Comparison of ENCODE assay signal across 17 cellular contexts in the genomic region with DNA sequence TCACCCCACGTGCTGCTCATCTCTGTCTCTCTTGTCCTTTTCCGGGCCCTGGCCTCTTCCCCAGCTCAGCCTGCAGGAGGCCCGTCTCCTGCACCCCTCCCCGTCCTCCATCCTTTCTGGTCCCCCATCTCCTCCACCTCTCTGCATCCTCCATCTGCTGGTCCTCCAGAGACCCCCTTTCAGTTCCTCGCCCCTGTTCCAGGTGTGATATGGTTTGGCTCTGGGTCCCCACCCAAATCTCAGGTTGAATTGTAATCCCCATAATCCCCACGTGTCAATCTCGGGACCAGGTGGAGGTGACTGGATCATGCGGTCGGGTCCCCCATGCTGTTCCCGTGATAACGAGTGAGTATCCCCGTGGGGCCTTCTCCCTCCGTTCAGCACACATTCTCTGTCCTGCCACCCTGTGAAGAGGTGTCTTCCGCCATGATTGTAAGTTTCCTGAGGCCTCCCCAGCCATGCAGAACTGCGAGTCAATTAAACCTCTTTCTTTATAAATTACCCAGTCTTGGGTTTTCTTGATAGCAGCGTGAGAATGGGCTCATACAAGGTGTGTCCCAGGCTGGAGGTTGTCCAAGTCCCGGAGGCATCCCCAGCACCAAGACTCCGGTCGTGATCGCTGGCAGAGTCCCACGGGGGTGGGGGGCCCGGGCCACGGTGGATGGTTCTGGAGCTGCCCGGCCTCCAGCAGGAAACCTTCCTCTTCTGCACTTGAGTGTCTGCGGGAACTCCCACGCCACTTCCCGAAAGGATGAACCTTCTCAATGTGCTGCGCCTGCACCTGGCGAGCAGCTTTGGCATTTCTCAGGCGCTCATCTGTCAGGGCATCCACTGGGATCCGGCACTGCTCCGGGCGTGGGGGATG. TPM values are rescaled to one million over a fixed set of nuclear protein-coding genes. Genes with fewer than 3 reads are reported as not detected.
DNase-seq lines count a peak whose midpoint lies in the region; ATAC-seq and TF ChIP-seq lines count a peak whose summit lies in the region.
"Had no signal": no experiment of that assay in that cellular context is flagged by ENCODE, and none has a peak within 500 bp of the region (broad histone marks: within the 10 kb centered on the region; RNA-seq: fewer than 3 reads in every experiment).

No MANE protein-coding gene starts in this region.

- no peak overlapping the region for H3K4me3 ChIP-seq in endodermal cell (ENCODE audit: low read length)

- TF ChIP-seq CTCF in endodermal cell (conservative IDR thresholded peaks at IDR 0.05) (no peak), omental fat pad (IDR thresholded peaks at IDR 0.05) (no peak), GM10266 (IDR thresholded peaks at IDR 0.05; ENCODE audit: control insufficient read depth, insufficient read depth, low read depth, missing control alignments) (no peak)

- DNase-seq in DMS53 (lab: John Stamatoyannopoulos, UW): peak; percentile 42
- DNase-seq in DMS53 treated with DMSO at 0.1 percent for 48 hours (lab: John Stamatoyannopoulos, UW; ENCODE audit: unreplicated experiment): no peak
- no peak for DNase-seq in T-helper 2 cell treated with Interferon-gamma antibody and Interleukin-4, amounts not matched to agents 5 μg/mL and 100 μg/mL, for 36 hours (ENCODE audit: low spot score)
- no peak for DNase-seq in endodermal cell
- DNase-seq in omental fat pad (ENCODE audit: low spot score): peak; percentile 20
- DNase-seq in GM10266 (ENCODE audit: extremely low spot score): no peak
- DNase-seq in left colon: no peak
- no peak for DNase-seq in NCI-H1417 treated with DMSO at 0.1 percent for 48 hours (lab: John Stamatoyannopoulos, UW)
- DNase-seq: brain microvascular endothelial cell; COR-L47; gastrocnemius medialis; NCI-H2107; NK-92 treated with Interleukin-12 subunit alpha and Interleukin-12 subunit beta, amount 100 ng/mL, for 24 hours; SIG-M5; testis had no signal

- H3K4me1 Mint-ChIP-seq in T-helper 2 cell treated with Interferon-gamma antibody and Interleukin-4, amounts not matched to agents 5 μg/mL and 100 μg/mL, for 36 hours (ENCODE audit: low read depth): peaks cover 13% of the 10 kb centered on the region
- H3K4me1 Mint-ChIP-seq in endodermal cell: peaks cover 3% of the 10 kb centered on the region

- WGBS in endodermal cell (ENCODE audit: insufficient coverage in 1 of 2, insufficient read length in 1 of 2), 2 experiments: 78 to 79% methylated on average over 24 to 33 of the region's 33 CpGs

- no peaks in the 10 kb centered on the region for H3K36me3 ChIP-seq in endodermal cell (ENCODE audit: control insufficient read depth, insufficient read depth, low read length)
- H3K36me3 ChIP-seq: brain microvascular endothelial cell, gastrocnemius medialis had no signal

- peaks cover 17% of the 10 kb centered on the region for H3K9me3 ChIP-seq in endodermal cell (ENCODE audit: control insufficient read depth, low read length)
- H3K9me3 ChIP-seq: gastrocnemius medialis, testis had no signal

- peaks cover 49% of the 10 kb centered on the region for H3K27me3 ChIP-seq in endodermal cell (ENCODE audit: control insufficient read depth, insufficient read depth, low read length, poor library complexity, severe bottlenecking)
- H3K27me3 ChIP-seq: testis had no signal

- H3K9ac ChIP-seq in endodermal cell (ENCODE audit: extremely low read depth, low read length, poor library complexity, severe bottlenecking): no peak overlapping the region

- peaks cover 3% of the 10 kb centered on the region for H3K36me3 Mint-ChIP-seq in T-helper 2 cell treated with Interferon-gamma antibody and Interleukin-4, amounts not matched to agents 5 μg/mL and 100 μg/mL, for 36 hours (ENCODE audit: low read depth)
- H3K36me3 Mint-ChIP-seq in endodermal cell (ENCODE audit: low read depth): no peaks in the 10 kb centered on the region

- H3K27ac ChIP-seq in endodermal cell (ENCODE audit: low read depth, low read length): no peak overlapping the region
- H3K27ac ChIP-seq: 22Rv1, brain microvascular endothelial cell had no signal

- H3K4me1 ChIP-seq in endodermal cell (ENCODE audit: control insufficient read depth, insufficient read depth, low read length): no peaks in the 10 kb centered on the region

- intact Hi-C loops in left colon (cut with DNase I, micrococcal nuclease): no loop called here

- H3K27ac Mint-ChIP-seq in T-helper 2 cell treated with Interferon-gamma antibody and Interleukin-4, amounts not matched to agents 5 μg/mL and 100 μg/mL, for 36 hours: peak overlapping the region; percentile 17
- H3K27ac Mint-ChIP-seq in endodermal cell: no peak overlapping the region

- H3K9me3 Mint-ChIP-seq in T-helper 2 cell treated with Interferon-gamma antibody and Interleukin-4, amounts not matched to agents 5 μg/mL and 100 μg/mL, for 36 hours: no peaks in the 10 kb centered on the region
- peaks cover 22% of the 10 kb centered on the region for H3K9me3 Mint-ChIP-seq in endodermal cell

- H3K4me3 Mint-ChIP-seq in T-helper 2 cell treated with Interferon-gamma antibody and Interleukin-4, amounts not matched to agents 5 μg/mL and 100 μg/mL, for 36 hours: peak overlapping the region; percentile 68
- H3K4me3 Mint-ChIP-seq in endodermal cell: peak overlapping the region; percentile 29

- peaks cover 18% of the 10 kb centered on the region for H3K27me3 Mint-ChIP-seq in T-helper 2 cell treated with Interferon-gamma antibody and Interleukin-4, amounts not matched to agents 5 μg/mL and 100 μg/mL, for 36 hours (ENCODE audit: low read depth)
- peaks cover 31% of the 10 kb centered on the region for H3K27me3 Mint-ChIP-seq in endodermal cell (ENCODE audit: insufficient read depth)

- ATAC-seq in omental fat pad (ENCODE audit: low FRiP score) (no peak), left colon (no peak)
- ATAC-seq: gastrocnemius medialis had no signal

RNA-seq across cellular contexts. Expression of gene TOLLIP, which starts 29.0 kb away (rescaled TPM):
- total RNA-seq in endodermal cell (10 to 100 TPM; 34.3 to 37.4 TPM), omental fat pad (10 to 100 TPM; 33.6 to 52.8 (median 39.9) TPM), left colon (10 to 100 TPM; 62.8 to 63.7 TPM)
- polyA plus RNA-seq in endodermal cell (2013, experiment 1 of 2): 21.1 TPM
- polyA plus RNA-seq in endodermal cell (2013, experiment 2 of 2): 19.8 TPM

RNA-seq across cellular contexts. Expression of gene BRSK2, which starts 51.3 kb away (rescaled TPM):
- total RNA-seq in endodermal cell (10 to 100 TPM in 1 of 2 donors, 1 to 10 TPM in 1; 9.4 to 10.3 TPM), omental fat pad (1 to 10 TPM in 1 of 4 donors, under 1 TPM in 2, not detected in 1; 0.72 to 1.6 (median 0.82) TPM), left colon (under 1 TPM; 0.53 to 0.79 TPM)
- polyA plus RNA-seq in endodermal cell (2013, experiment 1 of 2): 43.7 TPM
- 37.6 TPM for polyA plus RNA-seq in endodermal cell (2013, experiment 2 of 2)
- total RNA-seq: M059J had no signal

Comparison
In these comparisons a context has a peak if more than half of its experiments do, and no peak if none do; other contexts are left out.
1. DNase-seq: peak in DMS53 (single experiment) and omental fat pad (single experiment); none in DMS53 treated with DMSO at 0.1 percent for 48 hours (single experiment), T-helper 2 cell treated with Interferon-gamma antibody and Interleukin-4, amounts not matched to agents 5 μg/mL and 100 μg/mL, for 36 hours (single experiment), endodermal cell (single experiment), GM10266 (single experiment), left colon (0 of 2) and NCI-H1417 treated with DMSO at 0.1 percent for 48 hours (single experiment).
2. RNA of gene BRSK2, which starts 51.3 kb away (total RNA-seq): 9.4 to 10.3 TPM in endodermal cell; 0.72 to 1.6 TPM in omental fat pad and 0.53 to 0.79 TPM in left colon; every median in the first group is over 4 times any median in the second.